33 cellular contexts compared by ENCODE assay signal in the genomic region with DNA sequence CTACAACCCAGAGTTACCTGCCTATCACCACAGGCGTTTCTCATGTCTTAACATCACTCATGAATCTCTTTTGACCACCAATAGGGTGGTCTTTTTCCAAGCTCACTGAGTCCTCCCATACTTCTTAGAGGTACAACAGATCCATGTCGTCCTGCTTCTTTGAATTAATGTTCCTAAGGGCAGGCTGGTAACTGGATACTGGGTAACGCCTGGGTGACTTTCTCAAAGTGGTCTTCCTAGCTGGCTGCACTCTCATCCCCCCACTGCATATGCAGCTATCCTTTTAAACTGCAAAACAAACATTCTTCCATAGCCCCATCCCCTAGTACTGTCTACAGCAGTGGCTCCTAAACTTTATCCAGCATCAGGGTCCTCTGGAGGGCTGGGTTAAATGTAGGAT.
"Had no signal": no experiment of that assay in that cellular context is flagged by ENCODE, and none has a peak within 500 bp of the region (broad histone marks: within the 10 kb centered on the region; RNA-seq: fewer than 3 reads in every experiment).

No MANE protein-coding gene starts in this region.

- H3K27me3 Mint-ChIP-seq: activated B cell treated with CpG ODN at 0.5 μM for 24 hours; activated CD4-positive, alpha-beta memory T cell treated with anti-CD3 and anti-CD28 coated beads, Interleukin-2, amount 10 ng/mL, durations not matched to agents 7 days and 5 days; activated CD4-positive, alpha-beta T cell treated with anti-CD3 and anti-CD28 coated beads, Interleukin-2, amount 10 ng/mL, durations not matched to agents 7 days and 5 days; activated CD8-positive, alpha-beta memory T cell treated with anti-CD3 and anti-CD28 coated beads, Interleukin-2, amount 10 ng/mL, durations not matched to agents 7 days and 5 days; activated naive CD4-positive, alpha-beta T cell treated with anti-CD3 and anti-CD28 coated beads, Interleukin-2, amount 50 U/mL, for 24 hours; activated naive CD8-positive, alpha-beta T cell treated with anti-CD3 and anti-CD28 coated beads for 36 hours; activated T-cell treated with anti-CD3 and anti-CD28 coated beads, Interleukin-2, amount 50 U/mL, for 24 hours had no signal

- H3K27ac ChIP-seq: adrenal gland, body of pancreas, brain microvascular endothelial cell, breast epithelium, VCaP had no signal

- H3K36me3 Mint-ChIP-seq: activated CD8-positive, alpha-beta memory T cell treated with anti-CD3 and anti-CD28 coated beads, Interleukin-2, amount 10 ng/mL, durations not matched to agents 7 days and 5 days had no signal

- H3K27me3 ChIP-seq: adrenal gland, body of pancreas, brain microvascular endothelial cell, breast epithelium had no signal

- H3K4me3 Mint-ChIP-seq: activated B cell treated with CpG ODN at 0.5 μM for 24 hours; activated CD4-positive, alpha-beta memory T cell treated with anti-CD3 and anti-CD28 coated beads, Interleukin-2, amount 10 ng/mL, durations not matched to agents 7 days and 5 days; activated CD4-positive, alpha-beta T cell treated with anti-CD3 and anti-CD28 coated beads, Interleukin-2, amount 10 ng/mL, durations not matched to agents 7 days and 5 days; activated CD8-positive, alpha-beta memory T cell treated with anti-CD3 and anti-CD28 coated beads, Interleukin-2, amount 10 ng/mL, durations not matched to agents 7 days and 5 days; activated CD8-positive, alpha-beta T cell treated with anti-CD3 and anti-CD28 coated beads, Interleukin-2, amount 10 ng/mL, durations not matched to agents 7 days and 5 days; activated naive CD4-positive, alpha-beta T cell treated with anti-CD3 and anti-CD28 coated beads for 36 hours; activated naive CD4-positive, alpha-beta T cell treated with anti-CD3 and anti-CD28 coated beads, Interleukin-2, amount 50 U/mL, for 24 hours; activated naive CD8-positive, alpha-beta T cell treated with anti-CD3 and anti-CD28 coated beads for 36 hours; activated T-cell treated with anti-CD3 and anti-CD28 coated beads, Interleukin-2, amount 50 U/mL, for 24 hours; T-helper 1 cell treated with Interleukin-12 subunit alpha and Interleukin-12 subunit beta and Interleukin-4 antibody, amounts not matched to agents 30 μg/mL and 1 μg/mL, for 36 hours; T-helper 2 cell treated with Interferon-gamma antibody and Interleukin-4, amounts not matched to agents 5 μg/mL and 100 μg/mL, for 36 hours had no signal

- H3K36me3 ChIP-seq: adrenal gland, brain microvascular endothelial cell, breast epithelium had no signal

- H3K4me3 ChIP-seq: adrenal gland, body of pancreas, breast epithelium had no signal

- H3K9me3 ChIP-seq: adrenal gland, body of pancreas had no signal

- H3K27ac Mint-ChIP-seq: activated B cell treated with CpG ODN at 0.5 μM for 24 hours; activated CD4-positive, alpha-beta memory T cell treated with anti-CD3 and anti-CD28 coated beads, Interleukin-2, amount 10 ng/mL, durations not matched to agents 7 days and 5 days; activated CD4-positive, alpha-beta T cell treated with anti-CD3 and anti-CD28 coated beads, Interleukin-2, amount 10 ng/mL, durations not matched to agents 7 days and 5 days; activated CD8-positive, alpha-beta memory T cell treated with anti-CD3 and anti-CD28 coated beads, Interleukin-2, amount 10 ng/mL, durations not matched to agents 7 days and 5 days; activated CD8-positive, alpha-beta T cell treated with anti-CD3 and anti-CD28 coated beads, Interleukin-2, amount 10 ng/mL, durations not matched to agents 7 days and 5 days; activated naive CD4-positive, alpha-beta T cell treated with anti-CD3 and anti-CD28 coated beads for 36 hours; activated naive CD4-positive, alpha-beta T cell treated with anti-CD3 and anti-CD28 coated beads, Interleukin-2, amount 50 U/mL, for 24 hours; activated naive CD8-positive, alpha-beta T cell treated with anti-CD3 and anti-CD28 coated beads for 36 hours; activated T-cell treated with anti-CD3 and anti-CD28 coated beads, Interleukin-2, amount 50 U/mL, for 24 hours; activated T-helper 2 cell treated with anti-CD3 and anti-CD28 coated beads, Interferon-gamma antibody, Interleukin-2, Interleukin-4, amounts not matched to agents 10 μg/mL and 5 μg/mL and 100 μg/mL, durations not matched to agents 14 hours and 24 hours and 36 hours; T-helper 1 cell treated with Interleukin-12 subunit alpha and Interleukin-12 subunit beta and Interleukin-4 antibody, amounts not matched to agents 30 μg/mL and 1 μg/mL, for 36 hours; T-helper 2 cell treated with Interferon-gamma antibody and Interleukin-4, amounts not matched to agents 5 μg/mL and 100 μg/mL, for 36 hours had no signal

- DNase-seq: activated B cell treated with CpG ODN at 0.5 μM for 24 hours; activated CD4-positive, alpha-beta memory T cell treated with anti-CD3 and anti-CD28 coated beads, Interleukin-2, amount 10 ng/mL, durations not matched to agents 7 days and 5 days; activated CD4-positive, alpha-beta T cell treated with anti-CD3 and anti-CD28 coated beads for 4 hours; activated CD4-positive, alpha-beta T cell treated with anti-CD3 and anti-CD28 coated beads, Interleukin-2, amount 10 ng/mL, durations not matched to agents 7 days and 5 days; activated CD4-positive, alpha-beta T cell treated with anti-CD3 and anti-CD28 coated beads, Interleukin-2, amount 50 U/mL, for 48 hours; activated CD4-positive, CD25-positive, alpha-beta regulatory T cell treated with anti-CD3 and anti-CD28 coated beads, Interleukin-2, amount 50 U/mL, for 72 hours; activated CD8-positive, alpha-beta memory T cell treated with anti-CD3 and anti-CD28 coated beads for 24 hours; activated CD8-positive, alpha-beta memory T cell treated with anti-CD3 and anti-CD28 coated beads, Interleukin-2, amount 10 ng/mL, durations not matched to agents 7 days and 5 days; activated CD8-positive, alpha-beta memory T cell treated with anti-CD3 and anti-CD28 coated beads, Interleukin-2, amount 50 U/mL, for 48 hours; activated CD8-positive, alpha-beta T cell treated with anti-CD3 and anti-CD28 coated beads, Interleukin-2, amount 10 ng/mL, durations not matched to agents 7 days and 5 days; activated effector memory CD4-positive, alpha-beta T cell treated with Interleukin-2 at 50 U/mL for 16 hours; activated gamma-delta T cell treated with Interleukin-2 at 50 U/mL for 16 hours; activated naive CD4-positive, alpha-beta T cell; activated naive CD4-positive, alpha-beta T cell treated with anti-CD3 and anti-CD28 coated beads for 36 hours; activated naive CD8-positive, alpha-beta T cell treated with anti-CD3 and anti-CD28 coated beads for 36 hours; activated T-cell treated with anti-CD3 and anti-CD28 coated beads, Interleukin-2, amount 50 U/mL, for 24 hours; activated T-cell treated with anti-CD3 and anti-CD28 coated beads, Interleukin-2, amount 50 U/mL, for 48 hours; adrenal gland; amniotic stem cell; aorta; body of pancreas; brain microvascular endothelial cell; central memory CD4-positive, alpha-beta T cell; SW 1271; T-helper 1 cell; T-helper 2 cell; T-helper 9 cell had no signal

- H3K4me1 ChIP-seq: adrenal gland, breast epithelium had no signal

- ATAC-seq: activated CD8-positive, alpha-beta memory T cell treated with anti-CD3 and anti-CD28 coated beads, Interleukin-2, amount 10 ng/mL, durations not matched to agents 7 days and 5 days; activated CD8-positive, alpha-beta T cell treated with anti-CD3 and anti-CD28 coated beads, Interleukin-2, amount 10 ng/mL, durations not matched to agents 7 days and 5 days; body of pancreas had no signal

- H3K4me1 Mint-ChIP-seq: activated B cell treated with CpG ODN at 0.5 μM for 24 hours; activated CD4-positive, alpha-beta memory T cell treated with anti-CD3 and anti-CD28 coated beads, Interleukin-2, amount 10 ng/mL, durations not matched to agents 7 days and 5 days; activated CD4-positive, alpha-beta T cell treated with anti-CD3 and anti-CD28 coated beads, Interleukin-2, amount 10 ng/mL, durations not matched to agents 7 days and 5 days; activated CD8-positive, alpha-beta memory T cell treated with anti-CD3 and anti-CD28 coated beads, Interleukin-2, amount 10 ng/mL, durations not matched to agents 7 days and 5 days; activated naive CD4-positive, alpha-beta T cell treated with anti-CD3 and anti-CD28 coated beads, Interleukin-2, amount 50 U/mL, for 24 hours; activated naive CD8-positive, alpha-beta T cell treated with anti-CD3 and anti-CD28 coated beads for 36 hours had no signal
